In the genomic region with DNA sequence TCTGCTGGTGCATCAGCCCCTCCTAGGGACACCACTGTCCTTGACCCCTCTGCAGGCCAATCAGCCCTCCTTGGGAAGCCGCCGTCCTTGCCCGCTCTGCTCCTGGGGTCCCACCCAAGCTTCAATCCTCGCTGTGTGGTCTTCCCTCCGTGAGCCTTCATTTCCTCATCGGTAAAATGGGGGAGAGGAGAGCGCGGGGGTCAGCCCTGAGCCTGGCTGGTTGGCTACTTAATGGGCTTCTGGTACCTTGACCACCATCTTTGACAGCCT, we compare ENCODE assay signal across 19 cellular contexts. TPM values are rescaled to one million over a fixed set of nuclear protein-coding genes. Genes with fewer than 3 reads are reported as not detected.
"Had no signal": no experiment of that assay in that cellular context is flagged by ENCODE, and none has a peak within 500 bp of the region (broad histone marks: within the 10 kb centered on the region; RNA-seq: fewer than 3 reads in every experiment).

No MANE protein-coding gene starts in this region.

- ATAC-seq: activated naive CD8-positive, alpha-beta T cell treated with anti-CD3 and anti-CD28 coated beads, Interleukin-2, amount 50 U/mL, for 24 hours; activated T-helper 17 cell treated with anti-CD3 and anti-CD28 coated beads, Interleukin-2, amount 50 U/mL, for 72 hours; stimulated activated naive CD8-positive, alpha-beta T cell treated with anti-CD3 and anti-CD28 coated beads, Interleukin-15, Interleukin-2, amounts not matched to agents 100 U/mL and 50 U/mL, for 24 hours had no signal

- H3K27ac ChIP-seq: neutrophil, SK-N-MC, suprapubic skin had no signal

- H3K27ac Mint-ChIP-seq: activated naive CD8-positive, alpha-beta T cell treated with anti-CD3 and anti-CD28 coated beads, Interleukin-2, amount 50 U/mL, for 24 hours; activated T-helper 17 cell treated with anti-CD3 and anti-CD28 coated beads, Interleukin-2, amount 50 U/mL, for 72 hours; naive B cell had no signal

- H3K4me1 Mint-ChIP-seq: activated naive CD8-positive, alpha-beta T cell treated with anti-CD3 and anti-CD28 coated beads, Interleukin-2, amount 50 U/mL, for 24 hours; activated T-helper 17 cell treated with anti-CD3 and anti-CD28 coated beads, Interleukin-2, amount 50 U/mL, for 72 hours; naive B cell had no signal

- H3K36me3 Mint-ChIP-seq: naive B cell had no signal

- DNase-seq: activated CD4-positive, alpha-beta T cell treated with anti-CD3 and anti-CD28 coated beads, Interleukin-2, amount 50 U/mL, for 4 hours; activated CD4-positive, CD25-positive, alpha-beta regulatory T cell treated with anti-CD3 and anti-CD28 coated beads, Interleukin-2, amount 50 U/mL, for 72 hours; activated naive CD4-positive, alpha-beta T cell treated with Interleukin-2 at 50 U/mL for 16 hours; activated naive CD8-positive, alpha-beta T cell treated with anti-CD3 and anti-CD28 coated beads, Interleukin-2, amount 50 U/mL, for 24 hours; erythroblast; hippocampal formation; naive B cell; small intestine; stimulated activated naive CD8-positive, alpha-beta T cell treated with anti-CD3 and anti-CD28 coated beads, Interleukin-15, Interleukin-2, amounts not matched to agents 100 U/mL and 50 U/mL, for 24 hours had no signal

- H3K4me3 Mint-ChIP-seq: activated naive CD8-positive, alpha-beta T cell treated with anti-CD3 and anti-CD28 coated beads, Interleukin-2, amount 50 U/mL, for 24 hours; activated T-helper 17 cell treated with anti-CD3 and anti-CD28 coated beads, Interleukin-2, amount 50 U/mL, for 72 hours; naive B cell had no signal

- H3K9me3 ChIP-seq: neutrophil, suprapubic skin had no signal

- H3K4me3 ChIP-seq: dorsolateral prefrontal cortex, lung, SK-N-MC, suprapubic skin had no signal

- H3K27me3 Mint-ChIP-seq: activated naive CD8-positive, alpha-beta T cell treated with anti-CD3 and anti-CD28 coated beads, Interleukin-2, amount 50 U/mL, for 24 hours; activated T-helper 17 cell treated with anti-CD3 and anti-CD28 coated beads, Interleukin-2, amount 50 U/mL, for 72 hours had no signal

- H3K9me3 Mint-ChIP-seq: activated naive CD8-positive, alpha-beta T cell treated with anti-CD3 and anti-CD28 coated beads, Interleukin-2, amount 50 U/mL, for 24 hours; activated T-helper 17 cell treated with anti-CD3 and anti-CD28 coated beads, Interleukin-2, amount 50 U/mL, for 72 hours; naive B cell had no signal

- H3K36me3 ChIP-seq: neutrophil, suprapubic skin had no signal

- H3K27me3 ChIP-seq: dorsolateral prefrontal cortex, neutrophil had no signal

RNA-seq across cellular contexts. Expression of a gene that starts 33.2 kb away (rescaled TPM):
- total RNA-seq: activated T-helper 17 cell treated with anti-CD3 and anti-CD28 coated beads, Interleukin-2, amount 50 U/mL, for 72 hours; astrocyte; bronchial epithelial cell; glomerular endothelial cell; lung; suprapubic skin; T-helper 1 cell treated with Interleukin-12 subunit alpha and Interleukin-12 subunit beta and Interleukin-4 antibody, amounts not matched to agents 30 ng/mL and 1 ng/mL, for 36 hours had no signal

RNA-seq across cellular contexts. Expression of a gene that starts 42.9 kb away (rescaled TPM):
- total RNA-seq: activated T-helper 17 cell treated with anti-CD3 and anti-CD28 coated beads, Interleukin-2, amount 50 U/mL, for 72 hours; bronchial epithelial cell; glomerular endothelial cell; T-helper 1 cell treated with Interleukin-12 subunit alpha and Interleukin-12 subunit beta and Interleukin-4 antibody, amounts not matched to agents 30 ng/mL and 1 ng/mL, for 36 hours had no signal
